Comparison of ENCODE assay signal across 18 cellular contexts in the genomic region with DNA sequence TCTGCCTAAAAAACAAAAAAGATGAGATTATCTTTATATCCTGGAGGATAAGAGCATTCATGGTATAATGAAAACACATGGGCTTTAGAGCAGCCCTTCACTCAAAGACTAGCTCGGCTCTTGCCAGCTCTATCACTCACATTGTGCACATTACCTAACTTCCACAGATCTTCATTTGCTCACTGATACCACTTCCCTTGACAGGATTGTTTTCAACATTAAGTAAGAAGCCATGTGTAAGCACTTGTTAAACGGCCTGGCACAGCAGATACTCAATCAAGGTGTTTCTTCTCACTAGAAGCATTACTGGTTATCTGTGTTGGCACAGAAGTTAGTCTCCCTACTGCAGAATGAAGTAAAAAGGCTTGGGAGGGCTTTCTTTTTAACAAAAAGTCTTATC. TPM values are rescaled to one million over a fixed set of nuclear protein-coding genes. Genes with fewer than 3 reads are reported as not detected.
A peak's percentile ranks its signal among the peaks of the same experiment; 100 is the strongest.
DNase-seq lines count a peak whose midpoint lies in the region; ATAC-seq and TF ChIP-seq lines count a peak whose summit lies in the region.
"Had no signal": no experiment of that assay in that cellular context is flagged by ENCODE, and none has a peak within 500 bp of the region (broad histone marks: within the 10 kb centered on the region; RNA-seq: fewer than 3 reads in every experiment).

No MANE protein-coding gene starts in this region.

- no peak overlapping the region for H4K8ac ChIP-seq in IMR-90 (ENCODE audit: low read depth in 2 of 2, low read length in 2 of 2)

- TF ChIP-seq CTCF in IMR-90 (conservative IDR thresholded peaks at IDR 0.05; ENCODE audit: low read depth, low read length), result no peak
- TF ChIP-seq CTCF in neutrophil (IDR thresholded peaks at IDR 0.05), result no peak
- TF ChIP-seq CTCF in heart right ventricle (IDR thresholded peaks at IDR 0.05), result no peak

- H2BK15ac ChIP-seq in IMR-90 (ENCODE audit: low read depth, low read length), result no peak overlapping the region

- peaks cover 2% of the 10 kb centered on the region; the same call in 1 of the 2 replicates for H3K36me3 ChIP-seq in IMR-90 (ENCODE audit: control insufficient read depth, insufficient read depth, low read length)
- H3K36me3 ChIP-seq in neutrophil, result peaks cover 6% of the 10 kb centered on the region
- peaks cover 0 to 63% (median 14%) of the 10 kb centered on the region in 9 donors for H3K36me3 ChIP-seq in heart right ventricle

- no peak overlapping the region for H4K5ac ChIP-seq in IMR-90 (ENCODE audit: low read depth, low read length)

- POLR2A ChIA-PET in IMR-90 (lab: Charles Lee; ENCODE audit: unreplicated experiment), result no interaction called here

- no peak overlapping the region for H3K18ac ChIP-seq in IMR-90 (ENCODE audit: low read depth, low read length)

- no peak overlapping the region for H2BK20ac ChIP-seq in IMR-90 (ENCODE audit: low read depth, low read length)

- in situ Hi-C loops in IMR-90 (cut with MboI; ENCODE audit: low sequenced_read_pairs), result no loop called here

- no peak overlapping the region for H3K9ac ChIP-seq in IMR-90 (ENCODE audit: low read depth, low read length)

- no peak for TF ChIP-seq POLR2A in IMR-90 (IDR thresholded peaks at IDR 0.05; ENCODE audit: low read depth, low read length)

- H3K4ac ChIP-seq in IMR-90 (ENCODE audit: low read depth, low read length), result no peak overlapping the region

- dilution Hi-C loops in IMR-90 (cut with HindIII; ENCODE audit: low sequenced_read_pairs, unreplicated experiment), result no loop called here

- peaks cover 12 to 24% of the 10 kb centered on the region in 2 experiments for H3K79me1 ChIP-seq in IMR-90 (ENCODE audit: low read depth in 1 of 2, low read length in 2 of 2)

- H2AFZ ChIP-seq in IMR-90 (replicated peaks; ENCODE audit: low read length, poor library complexity), result no peak overlapping the region

- H2BK5ac ChIP-seq in IMR-90 (ENCODE audit: low read depth, low read length, poor library complexity, severe bottlenecking), result no peak overlapping the region

- H3K4me1 ChIP-seq in IMR-90 (ENCODE audit: control insufficient read depth, insufficient read depth, low read length) (no peaks in the 10 kb centered on the region), neutrophil (ENCODE audit: control insufficient read depth in 1 of 2, insufficient read depth in 1 of 2, low read depth in 1 of 2, low read length in 1 of 2) (peaks cover 69 to 75% of the 10 kb centered on the region in 2 experiments), heart right ventricle (peaks cover 0 to 33% (median 7%) of the 10 kb centered on the region in 9 donors)

- H4K20me1 ChIP-seq in IMR-90 (ENCODE audit: insufficient read depth, low read length), result no peaks in the 10 kb centered on the region

- CTCF ChIA-PET in IMR-90 (lab: Yijun Ruan, JAX), result no interaction called here

- no peak for ATAC-seq in IMR-90 (ENCODE audit: low read depth)
- no peak for ATAC-seq in left colon
- ATAC-seq in heart right ventricle, result no peak
- ATAC-seq: GM12878, HCT116 had no signal

- no peak overlapping the region for H2AK9ac ChIP-seq in IMR-90 (replicated peaks; ENCODE audit: low read depth, low read length, poor library complexity)

- no peak overlapping the region for H4K91ac ChIP-seq in IMR-90 (ENCODE audit: insufficient read depth, low read depth, low read length)

- no peak overlapping the region for H3K4me2 ChIP-seq in IMR-90 (ENCODE audit: low read depth, low read length)

- H3K9me1 ChIP-seq in IMR-90 (ENCODE audit: insufficient read depth, low read length), result peaks cover 4% of the 10 kb centered on the region; the same call in 1 of the 2 replicates

- TF ChIP-seq RAD21 in IMR-90 (IDR thresholded peaks at IDR 0.05; ENCODE audit: low read length), result no peak

- intact Hi-C loops in IMR-90 (cut with micrococcal nuclease), result no loop called here
- intact Hi-C loops in left colon (cut with DNase I, micrococcal nuclease), result no loop called here
- intact Hi-C loops in heart right ventricle (cut with DNase I), result no loop called here

- H3K4me3 ChIP-seq in IMR-90 (ENCODE audit: insufficient read depth, low read depth, low read length), result no peak overlapping the region
- H3K4me3 ChIP-seq in neutrophil (ENCODE audit: low read depth in 1 of 2, low read length in 1 of 2), result peak overlapping the region in 1 of 2 experiments; percentile 3
- H3K4me3 ChIP-seq in heart right ventricle, result no peak overlapping the region
- H3K4me3 ChIP-seq: GM12878 had no signal

- DNase-seq in AML-193 (lab: John Stamatoyannopoulos, UW) (peak; percentile 10 to 11), GF-D8 (lab: John Stamatoyannopoulos, UW) (peak; percentile 58), IMR-90 (no peak), DMS53 treated with DMSO at 0.1 percent for 48 hours (lab: John Stamatoyannopoulos, UW; ENCODE audit: unreplicated experiment) (no peak), left colon (no peak), heart right ventricle (no peak)
- DNase-seq: ACHN; CD4-positive, alpha-beta T cell; DMS153; DMS79 treated with DMSO at 0.1 percent for 48 hours; GOT3; H7; HFFc6; KBM-7 had no signal

- H3K56ac ChIP-seq in IMR-90 (ENCODE audit: extremely low read depth, insufficient read depth, low read length), result no peak overlapping the region

- H2BK120ac ChIP-seq in IMR-90 (ENCODE audit: low read depth, low read length), result no peak overlapping the region

- H3K27ac ChIP-seq in IMR-90 (ENCODE audit: insufficient read depth, low read length), result no peak overlapping the region
- peak overlapping the region; percentile 86 for H3K27ac ChIP-seq in neutrophil
- no peak overlapping the region for H3K27ac ChIP-seq in heart right ventricle
- H3K27ac ChIP-seq: C4-2B had no signal

- no TSS peak for BruUV-seq in IMR-90 (replicated peaks; lab: Mats Ljungman, UMichigan)

- no peak overlapping the region for H2AK5ac ChIP-seq in IMR-90 (ENCODE audit: low read depth, low read length)

- H3K14ac ChIP-seq in IMR-90 (replicated peaks; ENCODE audit: low read depth, low read length), result no peak overlapping the region

- no peaks in the 10 kb centered on the region for H3K9me3 ChIP-seq in IMR-90 (ENCODE audit: control insufficient read depth, insufficient read depth, low read length)
- no peaks in the 10 kb centered on the region for H3K9me3 ChIP-seq in neutrophil
- H3K9me3 ChIP-seq in heart right ventricle, result peaks cover 0 to 9% (median 0%) of the 10 kb centered on the region in 11 donors

- peak overlapping the region; percentile 38; the same call in 1 of the 2 replicates for H3K23ac ChIP-seq in IMR-90 (ENCODE audit: low read depth, low read length)

- H3K27me3 ChIP-seq in IMR-90 (ENCODE audit: control insufficient read depth, insufficient read depth, low read length) (no peaks in the 10 kb centered on the region), neutrophil (no peaks in the 10 kb centered on the region), heart right ventricle (no peaks in the 10 kb centered on the region)

- no CpG with 5 or more reads among the region's 2 CpGs for WGBS in IMR-90 (ENCODE audit: extremely low coverage in 2 of 2, insufficient read length in 1 of 2), 2 experiments
- 62 to 65% methylated on average over 2 of the region's 2 CpGs for WGBS in heart right ventricle, 2 donors

TF ChIP-seq in IMR-90, 13 proteins besides CTCF, POLR2A, EP300 and RAD21:
- TF ChIP-seq, protein P1, sequence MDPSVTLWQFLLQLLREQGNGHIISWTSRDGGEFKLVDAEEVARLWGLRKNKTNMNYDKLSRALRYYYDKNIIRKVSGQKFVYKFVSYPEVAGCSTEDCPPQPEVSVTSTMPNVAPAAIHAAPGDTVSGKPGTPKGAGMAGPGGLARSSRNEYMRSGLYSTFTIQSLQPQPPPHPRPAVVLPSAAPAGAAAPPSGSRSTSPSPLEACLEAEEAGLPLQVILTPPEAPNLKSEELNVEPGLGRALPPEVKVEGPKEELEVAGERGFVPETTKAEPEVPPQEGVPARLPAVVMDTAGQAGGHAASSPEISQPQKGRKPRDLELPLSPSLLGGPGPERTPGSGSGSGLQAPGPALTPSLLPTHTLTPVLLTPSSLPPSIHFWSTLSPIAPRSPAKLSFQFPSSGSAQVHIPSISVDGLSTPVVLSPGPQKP (IDR thresholded peaks at IDR 0.05; ENCODE audit: borderline replicate concordance, low read depth, low read length), result no peak
- TF ChIP-seq FOS (IDR thresholded peaks at IDR 0.05; ENCODE audit: low read depth, low read length) (no peak), NFE2L2 (IDR thresholded peaks at IDR 0.05; ENCODE audit: low read depth, low read length) (no peak), MAFK (IDR thresholded peaks at IDR 0.05; ENCODE audit: low read depth, low read length) (no peak), CEBPB (IDR thresholded peaks at IDR 0.05; ENCODE audit: low read depth, low read length) (no peak), RCOR1 (IDR thresholded peaks at IDR 0.05; ENCODE audit: insufficient replicate concordance, low read length) (no peak), MXI1 (IDR thresholded peaks at IDR 0.05; ENCODE audit: borderline replicate concordance, low read depth, low read length) (no peak), SMC3 (IDR thresholded peaks at IDR 0.05; ENCODE audit: low read depth, low read length) (no peak), MAZ (IDR thresholded peaks at IDR 0.05; ENCODE audit: borderline replicate concordance, low read depth, low read length) (no peak), RFX5 (IDR thresholded peaks at IDR 0.05; ENCODE audit: low read depth, low read length) (no peak), BHLHE40 (IDR thresholded peaks at IDR 0.05; ENCODE audit: low read depth, low read length) (no peak), CHD1 (IDR thresholded peaks at IDR 0.05; ENCODE audit: low read depth, low read length) (no peak)
- TF ChIP-seq, protein P2, sequence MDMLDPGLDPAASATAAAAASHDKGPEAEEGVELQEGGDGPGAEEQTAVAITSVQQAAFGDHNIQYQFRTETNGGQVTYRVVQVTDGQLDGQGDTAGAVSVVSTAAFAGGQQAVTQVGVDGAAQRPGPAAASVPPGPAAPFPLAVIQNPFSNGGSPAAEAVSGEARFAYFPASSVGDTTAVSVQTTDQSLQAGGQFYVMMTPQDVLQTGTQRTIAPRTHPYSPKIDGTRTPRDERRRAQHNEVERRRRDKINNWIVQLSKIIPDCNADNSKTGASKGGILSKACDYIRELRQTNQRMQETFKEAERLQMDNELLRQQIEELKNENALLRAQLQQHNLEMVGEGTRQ (IDR thresholded peaks at IDR 0.05; ENCODE audit: low read depth, low read length), result no peak

RNA-seq across cellular contexts. Expression of a gene that starts 18.7 kb away (rescaled TPM):
- total RNA-seq in IMR-90 (2012; rRNA removed) (13.6 and 25.6 TPM in 2 replicates), left colon (10 to 100 TPM; 30.9 to 46.0 TPM), heart right ventricle (10 to 100 TPM; 22.1 to 36.6 (median 27.6) TPM)
- polyA plus RNA-seq in IMR-90 (2012; rRNA removed) (6.7 and 7.2 TPM in 2 replicates), heart right ventricle (1 to 10 TPM; 5.9 to 7.5 TPM)
- 1.1 and 2.6 TPM in 2 replicates for polyA plus RNA-seq in IMR-90 (2012; cell fraction: cytosol; rRNA removed)
- polyA plus RNA-seq in IMR-90 (2012; cell fraction: nucleus; rRNA removed; ENCODE audit: low replicate concordance), result 1.9 and 7.3 TPM in 2 replicates

Comparison
In these comparisons a context has a peak if more than half of its experiments do, and no peak if none do; other contexts are left out.
1. DNase-seq: peak in AML-193 (2 of 2) and GF-D8 (single experiment); none in IMR-90 (single experiment), DMS53 treated with DMSO at 0.1 percent for 48 hours (single experiment), left colon (0 of 2) and heart right ventricle (0 of 2).